In the genomic region with DNA sequence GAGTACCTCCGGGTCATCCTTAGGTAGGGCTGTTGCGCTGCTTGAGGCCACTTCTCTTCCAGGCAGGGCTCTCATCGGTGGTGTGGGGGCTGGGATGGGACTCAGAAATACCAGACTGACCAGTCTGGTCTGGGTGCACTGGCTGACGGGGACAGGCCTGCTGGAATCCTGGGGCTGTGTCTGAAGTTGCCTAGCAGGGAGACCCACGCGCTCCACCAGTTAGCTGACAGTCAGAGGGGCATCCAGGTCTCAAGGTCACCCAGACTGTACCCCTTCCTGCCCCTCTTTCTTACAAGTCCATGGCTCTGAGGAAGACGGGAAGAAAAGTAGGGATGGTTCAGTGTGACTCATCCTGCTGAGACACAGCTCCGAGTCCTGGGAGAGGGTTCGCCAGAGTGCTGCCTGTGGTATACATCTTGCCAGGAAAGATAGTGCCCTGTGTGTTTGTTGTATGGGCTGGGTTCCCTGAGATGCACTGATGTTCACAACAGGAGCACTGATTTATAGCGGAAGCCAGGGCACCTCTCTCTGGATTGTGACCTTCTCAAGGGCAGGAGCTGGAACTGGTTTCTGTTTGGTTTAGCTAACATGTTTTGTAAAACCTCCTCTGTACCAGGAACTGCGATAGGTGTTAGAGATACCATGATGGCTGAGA, we compare ENCODE assay signal across 12 cellular contexts.
DNase-seq lines count a peak whose midpoint lies in the region; ATAC-seq and TF ChIP-seq lines count a peak whose summit lies in the region.
"Had no signal": no experiment of that assay in that cellular context is flagged by ENCODE, and none has a peak within 500 bp of the region (broad histone marks: within the 10 kb centered on the region; RNA-seq: fewer than 3 reads in every experiment).

No MANE protein-coding gene starts in this region.

- DNase-seq in natural killer cell (no peak), left lung (peak; percentile 50 to 68), DMS 273 treated with DMSO at 0.1 percent for 48 hours (lab: John Stamatoyannopoulos, UW) (no peak), activated gamma-delta T cell treated with Interleukin-2 at 50 U/mL for 16 hours (no peak), NCI-H524 treated with DMSO at 0.1 percent for 48 hours (lab: John Stamatoyannopoulos, UW) (no peak)
- DNase-seq in natural killer cell treated with Interleukin-12 subunit alpha and Interleukin-12 subunit beta and Interleukin-15 and Interleukin-18, amount 100 ng/mL, for 72 hours (ENCODE audit: low spot score) = no peak
- no peak for DNase-seq in activated CD4-positive, alpha-beta T cell treated with anti-CD3 and anti-CD28 coated beads, Interleukin-2, amount 50 U/mL, for 48 hours
- DNase-seq: effector memory CD4-positive, alpha-beta T cell; midbrain; NCI-H2227 treated with DMSO at 0.1 percent for 48 hours; stimulated activated CD4-positive, alpha-beta T cell treated with anti-CD3 and anti-CD28 coated beads, Interleukin-1b, Interleukin-23, amount 100 ng/mL, for 48 hours had no signal

- H3K4me3 ChIP-seq in endocrine pancreas (ENCODE audit: control insufficient read depth, insufficient read depth, low read length) (peak overlapping the region; percentile 34), left lung (no peak overlapping the region)

- H3K4me1 ChIP-seq in endocrine pancreas (ENCODE audit: control insufficient read depth, insufficient read depth, low read length) = peaks cover 9% of the 10 kb centered on the region
- peaks cover 0 to 3% of the 10 kb centered on the region in 2 donors for H3K4me1 ChIP-seq in left lung

- H3K4me3 Mint-ChIP-seq in natural killer cell = no peak overlapping the region
- H3K4me3 Mint-ChIP-seq in natural killer cell treated with Interleukin-12 subunit alpha and Interleukin-12 subunit beta and Interleukin-15 and Interleukin-18, amount 100 ng/mL, for 72 hours = no peak overlapping the region

- no peak overlapping the region for H3K27ac ChIP-seq in left lung

- no peak for TF ChIP-seq CTCF in natural killer cell (IDR thresholded peaks at IDR 0.05)
- no peak for TF ChIP-seq CTCF in left lung (IDR thresholded peaks at IDR 0.05)

- no peaks in the 10 kb centered on the region for H3K9me3 Mint-ChIP-seq in natural killer cell
- no peaks in the 10 kb centered on the region for H3K9me3 Mint-ChIP-seq in natural killer cell treated with Interleukin-12 subunit alpha and Interleukin-12 subunit beta and Interleukin-15 and Interleukin-18, amount 100 ng/mL, for 72 hours

- no peaks in the 10 kb centered on the region for H3K27me3 Mint-ChIP-seq in natural killer cell (ENCODE audit: low read depth in 2 of 2)
- no peaks in the 10 kb centered on the region for H3K27me3 Mint-ChIP-seq in natural killer cell treated with Interleukin-12 subunit alpha and Interleukin-12 subunit beta and Interleukin-15 and Interleukin-18, amount 100 ng/mL, for 72 hours

- intact Hi-C loops in natural killer cell (cut with micrococcal nuclease) = no loop called here
- intact Hi-C loops in left lung (cut with DNase I) = no loop called here

- H3K9me3 ChIP-seq in endocrine pancreas (ENCODE audit: control insufficient read depth, low read length) = no peaks in the 10 kb centered on the region
- no peaks in the 10 kb centered on the region for H3K9me3 ChIP-seq in left lung

- H3K36me3 ChIP-seq in endocrine pancreas (ENCODE audit: control insufficient read depth, insufficient read depth, low read length) = no peaks in the 10 kb centered on the region
- H3K36me3 ChIP-seq in left lung = peaks cover 0 to 8% of the 10 kb centered on the region in 2 donors

- ATAC-seq in natural killer cell = no peak
- ATAC-seq in natural killer cell treated with Interleukin-12 subunit alpha and Interleukin-12 subunit beta and Interleukin-15 and Interleukin-18, amount 100 ng/mL, for 72 hours = no peak
- peak; percentile 92 for ATAC-seq in left lung

- H3K27me3 ChIP-seq in endocrine pancreas (ENCODE audit: control insufficient read depth, insufficient read depth, low read length) = no peaks in the 10 kb centered on the region
- H3K27me3 ChIP-seq in left lung = no peaks in the 10 kb centered on the region

- H3K9ac ChIP-seq in endocrine pancreas (ENCODE audit: control insufficient read depth, insufficient read depth, low read length) = no peak overlapping the region

- no peaks in the 10 kb centered on the region for H3K36me3 Mint-ChIP-seq in natural killer cell
- H3K36me3 Mint-ChIP-seq in natural killer cell treated with Interleukin-12 subunit alpha and Interleukin-12 subunit beta and Interleukin-15 and Interleukin-18, amount 100 ng/mL, for 72 hours = peaks cover 6% of the 10 kb centered on the region

- peaks cover 0 to 21% of the 10 kb centered on the region in 2 donors for H3K4me1 Mint-ChIP-seq in natural killer cell
- peaks cover 6 to 8% of the 10 kb centered on the region in 2 donors for H3K4me1 Mint-ChIP-seq in natural killer cell treated with Interleukin-12 subunit alpha and Interleukin-12 subunit beta and Interleukin-15 and Interleukin-18, amount 100 ng/mL, for 72 hours (ENCODE audit: low read depth in 2 of 2)

- H3K27ac Mint-ChIP-seq in natural killer cell = peak overlapping the region; percentile 32 to 70
- H3K27ac Mint-ChIP-seq in natural killer cell treated with Interleukin-12 subunit alpha and Interleukin-12 subunit beta and Interleukin-15 and Interleukin-18, amount 100 ng/mL, for 72 hours = peak overlapping the region in 1 of 2 donors; percentile 20

Comparison
In these comparisons a context has a peak if more than half of its experiments do, and no peak if none do; other contexts are left out.
1. DNase-seq: peak in left lung (2 of 2); none in natural killer cell (single experiment), natural killer cell treated with Interleukin-12 subunit alpha and Interleukin-12 subunit beta and Interleukin-15 and Interleukin-18, amount 100 ng/mL, for 72 hours (single experiment), DMS 273 treated with DMSO at 0.1 percent for 48 hours (single experiment), activated gamma-delta T cell treated with Interleukin-2 at 50 U/mL for 16 hours (single experiment), NCI-H524 treated with DMSO at 0.1 percent for 48 hours (single experiment) and activated CD4-positive, alpha-beta T cell treated with anti-CD3 and anti-CD28 coated beads, Interleukin-2, amount 50 U/mL, for 48 hours (0 of 2).